ENCODE assay signal across 8 cellular contexts in the genomic region with DNA sequence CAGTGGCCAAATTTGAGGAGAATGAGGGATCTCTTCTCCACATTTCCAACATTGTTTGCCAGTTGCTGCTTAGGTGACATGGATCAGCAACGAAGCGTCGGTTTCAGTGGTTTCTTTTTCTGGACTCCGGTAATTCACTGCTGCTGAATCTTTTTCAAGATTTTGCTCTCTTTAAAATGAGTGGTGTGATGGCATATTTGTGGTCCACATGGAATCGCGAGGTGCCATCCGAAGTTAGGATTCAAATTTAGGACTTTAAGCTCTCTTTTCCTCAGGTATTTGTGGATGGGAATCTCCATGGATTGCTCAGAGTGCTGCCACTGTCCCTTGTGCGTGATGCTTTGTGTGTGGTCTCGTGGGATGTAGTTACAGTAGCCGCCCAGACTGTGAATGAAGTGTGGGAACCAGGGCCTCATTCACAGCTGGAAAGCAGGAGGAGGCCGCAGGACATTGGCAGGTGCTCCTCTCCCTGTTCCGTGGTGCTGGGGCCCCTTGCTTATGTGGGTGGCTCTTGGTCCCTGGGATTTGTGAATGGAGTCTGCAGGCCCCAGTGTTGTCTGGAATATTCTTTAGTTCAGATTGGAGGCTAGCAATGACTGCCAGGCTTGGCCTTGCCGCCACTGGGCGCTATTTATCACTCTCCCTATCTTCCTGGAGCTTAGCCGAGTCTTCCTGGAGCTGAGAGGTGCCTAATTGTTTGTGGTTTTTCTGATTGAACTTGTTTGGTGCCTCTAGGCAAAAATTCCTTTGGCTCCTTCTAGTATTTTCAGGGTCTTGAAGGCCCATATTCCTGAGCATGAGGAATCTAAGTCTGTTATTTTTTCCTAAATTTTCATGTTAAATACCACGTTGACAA. TPM values are rescaled to one million over a fixed set of nuclear protein-coding genes. Genes with fewer than 3 reads are reported as not detected.
A peak's percentile ranks its signal among the peaks of the same experiment; 100 is the strongest.
DNase-seq lines count a peak whose midpoint lies in the region; TF ChIP-seq lines count a peak whose summit lies in the region.

No MANE protein-coding gene starts in this region.

- peak overlapping the region; percentile 64 to 84 for H3K9ac ChIP-seq in stomach smooth muscle (ENCODE audit: low read length in 2 of 2)

- TF ChIP-seq CTCF in NB4 (IDR thresholded peaks at IDR 0.05; ENCODE audit: low read depth, low read length) = peak; percentile 44
- no peak for TF ChIP-seq CTCF in ascending aorta (IDR thresholded peaks at IDR 0.05)
- peak; percentile 2 for TF ChIP-seq CTCF in kidney epithelial cell (IDR thresholded peaks at IDR 0.05; ENCODE audit: insufficient read depth, low read length, poor library complexity, severe bottlenecking)

- no peaks in the 10 kb centered on the region for H3K27me3 ChIP-seq in ascending aorta
- no peaks in the 10 kb centered on the region for H3K27me3 ChIP-seq in kidney epithelial cell (ENCODE audit: control insufficient read depth, insufficient read depth, low read length)
- no peaks in the 10 kb centered on the region for H3K27me3 ChIP-seq in stomach smooth muscle (ENCODE audit: control insufficient read depth in 1 of 2, insufficient read depth in 2 of 2, low read length in 2 of 2)

- DNase-seq in SIG-M5 treated with dmso at 0.1 percent for 504 hours (lab: John Stamatoyannopoulos, UW; ENCODE audit: unreplicated experiment) (peak; percentile 40), SIG-M5 (lab: John Stamatoyannopoulos, UW) (no peak), NB4 (ENCODE audit: low read depth) (peak; percentile 75), ascending aorta (ENCODE audit: low spot score in 2 of 2) (no peak), kidney epithelial cell (ENCODE audit: low read depth) (no peak), AG20443 (ENCODE audit: low spot score) (no peak), SHP77 treated with DMSO at 0.1 percent for 48 hours (lab: John Stamatoyannopoulos, UW) (no peak)

- H3K36me3 ChIP-seq in ascending aorta (peaks cover 0 to 4% of the 10 kb centered on the region in 2 donors), kidney epithelial cell (ENCODE audit: control insufficient read depth, insufficient read depth, low read length) (no peaks in the 10 kb centered on the region), stomach smooth muscle (ENCODE audit: control insufficient read depth in 2 of 2, insufficient read depth in 2 of 2, low read length in 2 of 2) (no peaks in the 10 kb centered on the region)

- peak overlapping the region; percentile 95 to 100 for H3K27ac ChIP-seq in ascending aorta
- peak overlapping the region; percentile 49 for H3K27ac ChIP-seq in stomach smooth muscle (ENCODE audit: low read length)

- TF ChIP-seq POLR2A in NB4 (IDR thresholded peaks at IDR 0.05; ENCODE audit: extremely low read depth, insufficient read length) = no peak

- H3K4me1 ChIP-seq in ascending aorta (peaks cover 0 to 27% of the 10 kb centered on the region in 2 donors), stomach smooth muscle (ENCODE audit: control insufficient read depth, insufficient read depth, low read length) (peaks cover 29% of the 10 kb centered on the region)

- H3K4me3 ChIP-seq in NB4 (ENCODE audit: low read depth, low read length) = peak overlapping the region; percentile 74
- peak overlapping the region; percentile 94 to 97 for H3K4me3 ChIP-seq in ascending aorta
- peak overlapping the region; percentile 85 for H3K4me3 ChIP-seq in kidney epithelial cell (ENCODE audit: low read depth, low read length)
- peak overlapping the region; percentile 70 to 80 for H3K4me3 ChIP-seq in stomach smooth muscle (ENCODE audit: low read length in 2 of 2)

- H3K9me3 ChIP-seq in ascending aorta (no peaks in the 10 kb centered on the region), stomach smooth muscle (ENCODE audit: control insufficient read depth in 2 of 2, low read length in 2 of 2) (no peaks in the 10 kb centered on the region)

- intact Hi-C loops in ascending aorta (cut with DNase I) = loop anchor here (2.0 kb wide), 1 partner anchor 215 kb away; a partner anchor contains a TSS

RNA-seq across cellular contexts. Expression of a gene that starts 1.5 kb away (rescaled TPM):
- total RNA-seq in ascending aorta (168 TPM), kidney epithelial cell (153 and 160 TPM in 2 replicates)

RNA-seq across cellular contexts. Expression of a gene that starts 30.3 kb away (rescaled TPM):
- total RNA-seq in ascending aorta = 354 TPM
- total RNA-seq in kidney epithelial cell = 88.5 and 97.1 TPM in 2 replicates

RNA-seq across cellular contexts. Expression of a gene that starts 45.6 kb away (rescaled TPM):
- total RNA-seq in ascending aorta (36.8 TPM), kidney epithelial cell (23.0 and 24.1 TPM in 2 replicates)

Comparison
In these comparisons a context has a peak if more than half of its experiments do, and no peak if none do; other contexts are left out.
1. DNase-seq: peak in SIG-M5 treated with dmso at 0.1 percent for 504 hours (single experiment) and NB4 (single experiment); none in SIG-M5 (single experiment), ascending aorta (0 of 2), kidney epithelial cell (single experiment), AG20443 (single experiment) and SHP77 treated with DMSO at 0.1 percent for 48 hours (single experiment).
2. CTCF ChIP-seq: peak in NB4 (single experiment) and kidney epithelial cell (single experiment); none in ascending aorta (0 of 3).
3. Peak in every context shown above with its lines, with median percentiles within 50 percentile points of each other: H3K4me3 ChIP-seq.